Comparison of ENCODE assay signal across 8 cellular contexts in the genomic region with DNA sequence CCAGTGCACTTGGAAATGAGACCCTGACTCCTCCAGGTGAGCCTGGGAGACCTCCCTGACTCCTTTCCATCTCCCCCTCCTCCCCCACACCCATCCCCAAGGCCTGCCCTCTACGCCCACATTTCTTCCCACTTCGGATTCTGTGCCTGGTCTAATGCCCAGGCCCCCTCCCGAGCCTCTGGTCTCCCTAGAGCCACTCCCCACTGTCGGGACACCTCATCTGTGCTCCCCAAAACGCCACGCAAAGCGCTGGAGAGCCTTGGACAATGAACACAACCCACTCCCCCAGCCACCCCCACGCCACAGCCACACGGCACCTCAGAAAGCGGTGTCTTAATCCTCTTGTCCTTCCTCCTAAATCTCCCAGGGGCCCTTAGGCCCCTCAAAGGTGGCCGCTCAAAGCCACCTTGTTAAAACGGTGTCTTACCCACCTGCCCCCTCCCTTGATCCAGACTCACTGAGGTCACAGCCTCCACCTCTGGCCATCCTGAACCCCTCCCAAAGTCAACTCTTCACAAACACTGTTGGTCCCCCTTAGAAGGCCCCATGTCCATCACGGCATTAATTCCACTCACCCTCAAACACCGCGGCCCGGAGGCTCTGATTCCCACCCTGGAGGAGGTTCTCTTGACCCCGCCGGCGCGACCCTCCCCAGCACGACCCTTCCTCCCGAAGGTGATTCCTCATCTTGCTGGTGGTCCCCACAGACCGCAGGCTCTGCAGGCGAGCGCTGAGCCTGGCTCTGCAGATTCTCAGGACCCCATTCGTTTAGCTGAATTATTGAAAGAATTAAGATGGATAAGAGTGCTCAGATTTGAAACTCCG. TPM values are rescaled to one million over a fixed set of nuclear protein-coding genes. Genes with fewer than 3 reads are reported as not detected.
DNase-seq lines count a peak whose midpoint lies in the region; ATAC-seq and TF ChIP-seq lines count a peak whose summit lies in the region.
"Not testable (repeated sequence)": the region's sequence is repeated elsewhere in the genome, so short reads cannot be mapped to it uniquely, and the experiment has no call there.

No MANE protein-coding gene starts in this region.

- H3K27ac Mint-ChIP-seq in activated naive CD4-positive, alpha-beta T cell treated with anti-CD3 and anti-CD28 coated beads, Interleukin-2, amount 10 ng/mL, durations not matched to agents 7 days and 5 days: peak overlapping the region; percentile 86
- H3K27ac Mint-ChIP-seq in dendritic cell treated with granulocyte-macrophage colony-stimulating factor and Interleukin-4, amounts not matched to agents 40 ng/mL and 50 ng/mL, for 4 days: peak overlapping the region; percentile 92

- H3K27ac ChIP-seq in Peyer's patch: peak overlapping the region; percentile 14 to 98 (median 80)
- H3K27ac ChIP-seq in left ventricle myocardium inferior (replicated peaks): peak overlapping the region; percentile 94
- peak overlapping the region in 1 of 2 donors; percentile 76 for H3K27ac ChIP-seq in mucosa of rectum (ENCODE audit: low read depth in 2 of 2, low read length in 2 of 2)
- peak overlapping the region; percentile 57 to 96 (median 92) for H3K27ac ChIP-seq in tibial nerve

- peak overlapping the region; percentile 100 for H3K4me3 Mint-ChIP-seq in activated naive CD4-positive, alpha-beta T cell treated with anti-CD3 and anti-CD28 coated beads, Interleukin-2, amount 10 ng/mL, durations not matched to agents 7 days and 5 days
- H3K4me3 Mint-ChIP-seq in dendritic cell treated with granulocyte-macrophage colony-stimulating factor and Interleukin-4, amounts not matched to agents 40 ng/mL and 50 ng/mL, for 4 days: peak overlapping the region; percentile 93

- CTCF ChIA-PET in activated naive CD4-positive, alpha-beta T cell treated with anti-CD3 and anti-CD28 coated beads, Interleukin-2, amount 10 ng/mL, durations not matched to agents 7 days and 5 days (lab: Charles Lee): interaction anchor here (0.8 to 1.5 kb wide), 7 partner anchors 10 to 110 kb away, joined by 3 to 7 read pairs (median 4); no protein-coding TSS in a partner anchor

- 42 to 54% methylated on average over 27 of the region's 27 CpGs for WGBS in tibial nerve, 2 donors

- H3K4me3 ChIP-seq in Peyer's patch: peak overlapping the region; percentile 56 to 89 (median 68)
- H3K4me3 ChIP-seq in left ventricle myocardium inferior: peak overlapping the region; percentile 95
- H3K4me3 ChIP-seq in mucosa of rectum (ENCODE audit: low read length in 2 of 2): peak overlapping the region; percentile 77 to 78
- H3K4me3 ChIP-seq in tibial nerve: peak overlapping the region; percentile 60 to 96 (median 80)

- H3K9me3 Mint-ChIP-seq in activated naive CD4-positive, alpha-beta T cell treated with anti-CD3 and anti-CD28 coated beads, Interleukin-2, amount 10 ng/mL, durations not matched to agents 7 days and 5 days; dendritic cell treated with granulocyte-macrophage colony-stimulating factor and Interleukin-4, amounts not matched to agents 40 ng/mL and 50 ng/mL, for 4 days: not testable (repeated sequence)

- H3K9me3 ChIP-seq in Peyer's patch; left ventricle myocardium inferior (replicated peaks); mucosa of rectum (ENCODE audit: control insufficient read depth in 2 of 2, low read length in 2 of 2); tibial nerve: not testable (repeated sequence)

- peaks cover 18% of the 10 kb centered on the region for H3K27me3 Mint-ChIP-seq in activated naive CD4-positive, alpha-beta T cell treated with anti-CD3 and anti-CD28 coated beads, Interleukin-2, amount 10 ng/mL, durations not matched to agents 7 days and 5 days
- not testable (repeated sequence) for H3K27me3 Mint-ChIP-seq in dendritic cell treated with granulocyte-macrophage colony-stimulating factor and Interleukin-4, amounts not matched to agents 40 ng/mL and 50 ng/mL, for 4 days

- TF ChIP-seq EP300 in tibial nerve (IDR thresholded peaks at IDR 0.05): not testable (repeated sequence)

- TF ChIP-seq CTCF in Peyer's patch (IDR thresholded peaks at IDR 0.05); left ventricle myocardium inferior (IDR thresholded peaks at IDR 0.05; ENCODE audit: borderline replicate concordance); tibial nerve (IDR thresholded peaks at IDR 0.05): not testable (repeated sequence)

- not testable (repeated sequence) for H3K4me1 ChIP-seq in Peyer's patch; mucosa of rectum (ENCODE audit: control insufficient read depth in 2 of 2, insufficient read depth in 2 of 2, low read length in 2 of 2)
- H3K4me1 ChIP-seq in left ventricle myocardium inferior: peaks cover 57% of the 10 kb centered on the region
- peaks cover 0 to 35% (median 19%) of the 10 kb centered on the region in 4 donors for H3K4me1 ChIP-seq in tibial nerve

- not testable (repeated sequence) for H3K27me3 ChIP-seq in Peyer's patch; left ventricle myocardium inferior (ENCODE audit: low read depth); mucosa of rectum (ENCODE audit: control insufficient read depth in 2 of 2, insufficient read depth in 2 of 2, low read length in 2 of 2); tibial nerve

- not testable (repeated sequence) for DNase-seq in Peyer's patch; activated naive CD4-positive, alpha-beta T cell treated with anti-CD3 and anti-CD28 coated beads, Interleukin-2, amount 10 ng/mL, durations not matched to agents 7 days and 5 days; left ventricle myocardium inferior; sciatic nerve (ENCODE audit: low spot score); tibial nerve (ENCODE audit: low spot score in 2 of 2)

- peaks cover 62% of the 10 kb centered on the region for H3K4me1 Mint-ChIP-seq in activated naive CD4-positive, alpha-beta T cell treated with anti-CD3 and anti-CD28 coated beads, Interleukin-2, amount 10 ng/mL, durations not matched to agents 7 days and 5 days
- H3K4me1 Mint-ChIP-seq in dendritic cell treated with granulocyte-macrophage colony-stimulating factor and Interleukin-4, amounts not matched to agents 40 ng/mL and 50 ng/mL, for 4 days (ENCODE audit: low read depth): peaks cover 54% of the 10 kb centered on the region

- not testable (repeated sequence) for H3K36me3 ChIP-seq in Peyer's patch; mucosa of rectum (ENCODE audit: control insufficient read depth in 2 of 2, insufficient read depth in 2 of 2, low read length in 2 of 2)
- H3K36me3 ChIP-seq in left ventricle myocardium inferior (peaks cover 35% of the 10 kb centered on the region), tibial nerve (peaks cover 4 to 28% (median 6%) of the 10 kb centered on the region in 3 donors)

- peak; percentile 7 for ATAC-seq in sciatic nerve

- H3K9ac ChIP-seq in mucosa of rectum (ENCODE audit: low read depth in 1 of 2, low read length in 2 of 2): peak overlapping the region; percentile 60 to 76

- intact Hi-C loops in dendritic cell treated with granulocyte-macrophage colony-stimulating factor and Interleukin-4, amounts not matched to agents 40 ng/mL and 50 ng/mL, for 4 days (cut with micrococcal nuclease); left ventricle myocardium inferior (cut with micrococcal nuclease); sciatic nerve (cut with DNase I): not testable (repeated sequence)

- peaks cover 56% of the 10 kb centered on the region for H3K36me3 Mint-ChIP-seq in activated naive CD4-positive, alpha-beta T cell treated with anti-CD3 and anti-CD28 coated beads, Interleukin-2, amount 10 ng/mL, durations not matched to agents 7 days and 5 days
- H3K36me3 Mint-ChIP-seq in dendritic cell treated with granulocyte-macrophage colony-stimulating factor and Interleukin-4, amounts not matched to agents 40 ng/mL and 50 ng/mL, for 4 days (ENCODE audit: low read depth): peaks cover 37% of the 10 kb centered on the region

- peak; percentile 23 for TF ChIP-seq POLR2A in GM10847 (IDR thresholded peaks at IDR 0.05; ENCODE audit: extremely low read depth, insufficient read length)
- TF ChIP-seq POLR2A in Peyer's patch (IDR thresholded peaks at IDR 0.05); tibial nerve (IDR thresholded peaks at IDR 0.05): not testable (repeated sequence)

RNA-seq across cellular contexts. Expression of a gene that starts 1.3 kb away (rescaled TPM):
- total RNA-seq in Peyer's patch (10 to 100 TPM in 1 of 4 donors, 1 to 10 TPM in 3; 2.9 to 13.2 (median 4.0) TPM), left ventricle myocardium inferior (3.5 TPM), sciatic nerve (34.1 TPM), tibial nerve (10 to 100 TPM; 17.1 to 54.4 (median 35.8) TPM)
